19 cellular contexts compared by ENCODE assay signal in genomic region chr5:151029856-151030336, GRCh38. TPM values are rescaled to one million over a fixed set of nuclear protein-coding genes. Genes with fewer than 3 reads are reported as not detected.
DNase-seq lines count a peak whose midpoint lies in the region; ATAC-seq and TF ChIP-seq lines count a peak whose summit lies in the region.
"Had no signal": no experiment of that assay in that cellular context is flagged by ENCODE, and none has a peak within 500 bp of the region (broad histone marks: within the 10 kb centered on the region; RNA-seq: fewer than 3 reads in every experiment).

No MANE protein-coding gene starts in this region.

- H3K27me3 ChIP-seq in sigmoid colon (no peaks in the 10 kb centered on the region), aorta (ENCODE audit: control insufficient read depth in 1 of 2, insufficient read depth in 2 of 2, low read length in 1 of 2) (no peaks in the 10 kb centered on the region)

- H3K27ac Mint-ChIP-seq in activated CD4-positive, alpha-beta memory T cell treated with anti-CD3 and anti-CD28 coated beads for 36 hours, result peak overlapping the region; percentile 52
- H3K27ac Mint-ChIP-seq in activated CD4-positive, alpha-beta memory T cell treated with anti-CD3 and anti-CD28 coated beads, Interleukin-2, amount 10 ng/mL, durations not matched to agents 7 days and 5 days, result no peak overlapping the region
- H3K27ac Mint-ChIP-seq: activated naive CD8-positive, alpha-beta T cell treated with anti-CD3 and anti-CD28 coated beads, Interleukin-2, amount 50 U/mL, for 24 hours; CD4-positive, CD25-positive, alpha-beta regulatory T cell had no signal

- H3K4me3 Mint-ChIP-seq in activated CD4-positive, alpha-beta memory T cell treated with anti-CD3 and anti-CD28 coated beads for 36 hours, result no peak overlapping the region
- H3K4me3 Mint-ChIP-seq in activated CD4-positive, alpha-beta memory T cell treated with anti-CD3 and anti-CD28 coated beads, Interleukin-2, amount 10 ng/mL, durations not matched to agents 7 days and 5 days, result no peak overlapping the region
- H3K4me3 Mint-ChIP-seq: activated naive CD8-positive, alpha-beta T cell treated with anti-CD3 and anti-CD28 coated beads, Interleukin-2, amount 50 U/mL, for 24 hours; CD4-positive, CD25-positive, alpha-beta regulatory T cell had no signal

- WGBS in sigmoid colon, 2 donors, result 93 to 95% methylated on average over 7 of the region's 7 CpGs
- WGBS in aorta, 2 donors, result 89 to 93% methylated on average over 7 of the region's 7 CpGs

- ATAC-seq in left ventricle myocardium superior, result peak; percentile 11
- ATAC-seq in aorta (ENCODE audit: low FRiP score), result peak; percentile 30
- ATAC-seq in stimulated activated naive CD8-positive, alpha-beta T cell treated with anti-CD3 and anti-CD28 coated beads, Interleukin-15, Interleukin-2, amounts not matched to agents 100 U/mL and 50 U/mL, for 24 hours, result no peak
- ATAC-seq: activated naive CD8-positive, alpha-beta T cell treated with anti-CD3 and anti-CD28 coated beads, Interleukin-2, amount 50 U/mL, for 24 hours had no signal

- intact Hi-C loops in activated CD4-positive, alpha-beta memory T cell treated with anti-CD3 and anti-CD28 coated beads for 36 hours (cut with micrococcal nuclease), result no loop called here
- intact Hi-C loops in left ventricle myocardium superior (cut with micrococcal nuclease), result no loop called here
- intact Hi-C loops in sigmoid colon (cut with DNase I), result no loop called here
- intact Hi-C loops in aorta (cut with DNase I), result no loop called here

- TF ChIP-seq EP300 in sigmoid colon (IDR thresholded peaks at IDR 0.05), result no peak

- no peak for TF ChIP-seq CTCF in sigmoid colon (IDR thresholded peaks at IDR 0.05)

- H3K4me1 Mint-ChIP-seq in activated CD4-positive, alpha-beta memory T cell treated with anti-CD3 and anti-CD28 coated beads for 36 hours (ENCODE audit: low read depth), result peaks cover 2% of the 10 kb centered on the region
- H3K4me1 Mint-ChIP-seq in activated CD4-positive, alpha-beta memory T cell treated with anti-CD3 and anti-CD28 coated beads, Interleukin-2, amount 10 ng/mL, durations not matched to agents 7 days and 5 days, result no peaks in the 10 kb centered on the region
- H3K4me1 Mint-ChIP-seq: activated naive CD8-positive, alpha-beta T cell treated with anti-CD3 and anti-CD28 coated beads, Interleukin-2, amount 50 U/mL, for 24 hours had no signal

- DNase-seq in activated CD4-positive, alpha-beta memory T cell treated with anti-CD3 and anti-CD28 coated beads for 36 hours, result no peak
- DNase-seq in activated CD4-positive, alpha-beta memory T cell treated with anti-CD3 and anti-CD28 coated beads, Interleukin-2, amount 10 ng/mL, durations not matched to agents 7 days and 5 days, result no peak
- no peak for DNase-seq in left ventricle myocardium superior
- peak; percentile 80 for DNase-seq in sigmoid colon
- DNase-seq in aorta, result no peak
- no peak for DNase-seq in stimulated activated CD4-positive, alpha-beta T cell treated with anti-CD3 and anti-CD28 coated beads, Interleukin-2, amount 100 ng/mL, for 48 hours
- DNase-seq in GM19238 (ENCODE audit: insufficient read length, low spot score), result no peak
- no peak for DNase-seq in stimulated activated naive CD8-positive, alpha-beta T cell treated with anti-CD3 and anti-CD28 coated beads, Interleukin-15, Interleukin-2, amounts not matched to agents 100 U/mL and 50 U/mL, for 24 hours
- DNase-seq: activated CD4-positive, alpha-beta T cell treated with anti-CD3 and anti-CD28 coated beads for 48 hours; activated naive CD8-positive, alpha-beta T cell treated with anti-CD3 and anti-CD28 coated beads, Interleukin-2, amount 50 U/mL, for 24 hours; activated T-cell treated with anti-CD3 and anti-CD28 coated beads, Interleukin-2, amount 50 U/mL, for 1 hour; CD4-positive, CD25-positive, alpha-beta regulatory T cell; cerebellar nuclear complex; EL; kidney glomerular epithelial cell; NCI-H2171 treated with DMSO at 0.1 percent for 48 hours; stimulated activated CD4-positive, alpha-beta T cell treated with anti-CD3 and anti-CD28 coated beads, Interleukin-1b, Interleukin-23, amount 100 ng/mL, for 48 hours; T1000 had no signal

- no peaks in the 10 kb centered on the region for H3K27me3 Mint-ChIP-seq in activated CD4-positive, alpha-beta memory T cell treated with anti-CD3 and anti-CD28 coated beads for 36 hours
- H3K27me3 Mint-ChIP-seq in activated CD4-positive, alpha-beta memory T cell treated with anti-CD3 and anti-CD28 coated beads, Interleukin-2, amount 10 ng/mL, durations not matched to agents 7 days and 5 days, result no peaks in the 10 kb centered on the region
- H3K27me3 Mint-ChIP-seq: activated naive CD8-positive, alpha-beta T cell treated with anti-CD3 and anti-CD28 coated beads, Interleukin-2, amount 50 U/mL, for 24 hours; CD4-positive, CD25-positive, alpha-beta regulatory T cell had no signal

- no peaks in the 10 kb centered on the region for H3K9me3 ChIP-seq in sigmoid colon
- no peaks in the 10 kb centered on the region for H3K9me3 ChIP-seq in aorta (ENCODE audit: control insufficient read depth, low read length)

- CTCF ChIA-PET in activated CD4-positive, alpha-beta memory T cell treated with anti-CD3 and anti-CD28 coated beads for 36 hours (lab: Charles Lee), result no interaction called here
- CTCF ChIA-PET in activated CD4-positive, alpha-beta memory T cell treated with anti-CD3 and anti-CD28 coated beads, Interleukin-2, amount 10 ng/mL, durations not matched to agents 7 days and 5 days (lab: Charles Lee), result no interaction called here

- H3K4me1 ChIP-seq in sigmoid colon (peaks cover 0 to 22% (median 11%) of the 10 kb centered on the region in 4 donors), aorta (ENCODE audit: control insufficient read depth in 1 of 2, insufficient read depth in 2 of 2, low read length in 2 of 2) (no peaks in the 10 kb centered on the region)

- no peak overlapping the region for H3K4me3 ChIP-seq in sigmoid colon
- H3K4me3 ChIP-seq in aorta (ENCODE audit: low read length in 2 of 2), result no peak overlapping the region

- peak overlapping the region; percentile 52 to 64 (median 57) for H3K27ac ChIP-seq in sigmoid colon
- no peak overlapping the region for H3K27ac ChIP-seq in aorta (ENCODE audit: low read depth in 1 of 2, low read length in 2 of 2)
- H3K27ac ChIP-seq: 22Rv1 had no signal

- no peak for TF ChIP-seq POLR2A in sigmoid colon (IDR thresholded peaks at IDR 0.05)

- POLR2A ChIA-PET in activated CD4-positive, alpha-beta memory T cell treated with anti-CD3 and anti-CD28 coated beads for 36 hours (lab: Charles Lee), result interaction anchor here (0.6 kb wide), 1 partner anchor 43 kb away, joined by 3 read pairs; no protein-coding TSS in a partner anchor
- POLR2A ChIA-PET in activated CD4-positive, alpha-beta memory T cell treated with anti-CD3 and anti-CD28 coated beads, Interleukin-2, amount 10 ng/mL, durations not matched to agents 7 days and 5 days (lab: Charles Lee), result no interaction called here

- peaks cover 73% of the 10 kb centered on the region for H3K36me3 Mint-ChIP-seq in activated CD4-positive, alpha-beta memory T cell treated with anti-CD3 and anti-CD28 coated beads for 36 hours
- peaks cover 80% of the 10 kb centered on the region for H3K36me3 Mint-ChIP-seq in activated CD4-positive, alpha-beta memory T cell treated with anti-CD3 and anti-CD28 coated beads, Interleukin-2, amount 10 ng/mL, durations not matched to agents 7 days and 5 days (ENCODE audit: low read depth)

- H3K36me3 ChIP-seq in sigmoid colon (peaks cover 26 to 93% (median 51%) of the 10 kb centered on the region in 4 donors), aorta (ENCODE audit: control insufficient read depth in 1 of 2, insufficient read depth in 2 of 2, low read length in 1 of 2) (peaks cover 5 to 18% of the 10 kb centered on the region in 2 donors)

- H3K9me3 Mint-ChIP-seq in activated CD4-positive, alpha-beta memory T cell treated with anti-CD3 and anti-CD28 coated beads for 36 hours, result no peaks in the 10 kb centered on the region
- no peaks in the 10 kb centered on the region for H3K9me3 Mint-ChIP-seq in activated CD4-positive, alpha-beta memory T cell treated with anti-CD3 and anti-CD28 coated beads, Interleukin-2, amount 10 ng/mL, durations not matched to agents 7 days and 5 days
- H3K9me3 Mint-ChIP-seq: activated naive CD8-positive, alpha-beta T cell treated with anti-CD3 and anti-CD28 coated beads, Interleukin-2, amount 50 U/mL, for 24 hours; CD4-positive, CD25-positive, alpha-beta regulatory T cell had no signal

RNA-seq across cellular contexts. Expression of gene GPX3, which starts 9.5 kb away (rescaled TPM):
- not detected for total RNA-seq in activated CD4-positive, alpha-beta memory T cell treated with anti-CD3 and anti-CD28 coated beads for 36 hours
- total RNA-seq in activated CD4-positive, alpha-beta memory T cell treated with anti-CD3 and anti-CD28 coated beads, Interleukin-2, amount 10 ng/mL, durations not matched to agents 7 days and 5 days, result not detected
- 537 TPM for total RNA-seq in left ventricle myocardium superior
- total RNA-seq in sigmoid colon, result 1,000 to 10,000 TPM in 2 of 4 donors, 100 to 1,000 TPM in 2; 616 to 2,079 (median 918) TPM
- 1,000 to 10,000 TPM in 1 of 3 donors, 100 to 1,000 TPM in 1, 10 to 100 TPM in 1; 85.1 to 1,326 (median 302) TPM for polyA plus RNA-seq in sigmoid colon
- total RNA-seq in aorta, result 1,000 to 10,000 TPM in 1 of 2 donors, 100 to 1,000 TPM in 1; 694 to 1,257 TPM
- polyA plus RNA-seq in aorta, result 100 to 1,000 TPM; 514 to 520 TPM

RNA-seq across cellular contexts. Expression of gene TNIP1, which starts 50.9 kb away (rescaled TPM):
- 100 to 1,000 TPM; 388 to 401 TPM for total RNA-seq in activated CD4-positive, alpha-beta memory T cell treated with anti-CD3 and anti-CD28 coated beads for 36 hours
- 100 to 1,000 TPM; 188 to 201 TPM for total RNA-seq in activated CD4-positive, alpha-beta memory T cell treated with anti-CD3 and anti-CD28 coated beads, Interleukin-2, amount 10 ng/mL, durations not matched to agents 7 days and 5 days
- total RNA-seq in left ventricle myocardium superior, result 137 TPM
- total RNA-seq in sigmoid colon, result 10 to 100 TPM; 55.1 to 73.1 (median 62.8) TPM
- 100 to 1,000 TPM; 153 to 210 (median 195) TPM for polyA plus RNA-seq in sigmoid colon
- 100 to 1,000 TPM in 1 of 2 donors, 10 to 100 TPM in 1; 83.3 to 105 TPM for total RNA-seq in aorta
- polyA plus RNA-seq in aorta, result 10 to 100 TPM; 63.3 to 80.3 TPM

Comparison
In these comparisons a context has a peak if more than half of its experiments do, and no peak if none do; other contexts are left out.
1. H3K27ac ChIP-seq: peak in sigmoid colon (4 of 4); none in aorta (0 of 2).
2. RNA of gene GPX3, which starts 9.5 kb away (total RNA-seq): 694 to 1,257 TPM in aorta, 616 to 2,079 TPM in sigmoid colon and 537 TPM in left ventricle myocardium superior (single experiment); not detected in activated CD4-positive, alpha-beta memory T cell treated with anti-CD3 and anti-CD28 coated beads for 36 hours and not detected in activated CD4-positive, alpha-beta memory T cell treated with anti-CD3 and anti-CD28 coated beads, Interleukin-2, amount 10 ng/mL, durations not matched to agents 7 days and 5 days; every median in the first group is over 100 times any median in the second.